Comparison of ENCODE assay signal across 7 cellular contexts in the genomic region with DNA sequence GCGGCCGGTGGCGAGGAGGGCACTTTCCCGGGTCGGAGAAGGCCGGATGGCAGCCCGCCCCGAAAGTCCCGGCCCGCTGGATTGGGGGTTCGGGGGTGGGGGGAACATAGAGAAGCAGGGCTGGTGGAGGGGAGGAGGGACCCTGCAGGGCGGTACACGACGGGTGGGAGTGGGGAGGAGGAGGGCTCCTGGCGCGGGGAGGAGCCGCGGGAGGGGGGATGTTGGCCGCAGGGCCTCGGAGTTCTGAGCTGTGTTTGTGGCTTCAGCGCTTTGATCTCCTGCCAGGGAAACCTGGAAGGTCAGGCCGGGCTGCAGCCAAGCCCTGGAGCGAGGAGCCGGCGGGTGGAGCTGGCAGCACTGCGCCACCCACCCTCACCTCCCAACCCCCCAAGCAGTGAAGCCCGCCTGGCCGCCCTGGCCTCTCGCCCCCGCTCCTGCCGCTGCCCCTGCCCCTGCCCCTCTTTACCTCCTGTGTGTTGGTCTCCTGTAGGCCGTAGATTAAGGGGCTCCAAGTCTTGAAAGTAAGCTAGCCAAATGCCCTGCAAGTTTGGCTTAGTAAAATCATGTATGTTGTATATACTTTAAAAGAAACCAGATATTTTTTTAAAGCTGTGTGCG. TPM values are rescaled to one million over a fixed set of nuclear protein-coding genes. Genes with fewer than 3 reads are reported as not detected.
DNase-seq lines count a peak whose midpoint lies in the region; FAIRE-seq and TF ChIP-seq lines count a peak whose summit lies in the region.

No MANE protein-coding gene starts in this region.

- peaks cover 11% of the 10 kb centered on the region for H3K79me2 ChIP-seq in mesendoderm (ENCODE audit: control insufficient read depth, insufficient read depth, low read length)

- peaks cover 24% of the 10 kb centered on the region for H3K4me1 ChIP-seq in mesendoderm (ENCODE audit: control insufficient read depth, low read depth, low read length)
- H3K4me1 ChIP-seq in tibial artery: peaks cover 0 to 38% (median 30%) of the 10 kb centered on the region in 4 donors

- no peak overlapping the region for H2BK15ac ChIP-seq in mesendoderm (replicated peaks; ENCODE audit: low read depth)

- H3K36me3 ChIP-seq in mesendoderm (ENCODE audit: control insufficient read depth, insufficient read depth, low read length): no peaks in the 10 kb centered on the region
- no peaks in the 10 kb centered on the region for H3K36me3 ChIP-seq in tibial artery

- H2BK5ac ChIP-seq in mesendoderm (ENCODE audit: low read length): peak overlapping the region; percentile 58

- H3K18ac ChIP-seq in mesendoderm (ENCODE audit: low read length): peak overlapping the region; percentile 85

- no peak for TF ChIP-seq POLR2A in H54 (IDR thresholded peaks at IDR 0.05; ENCODE audit: low read depth, low read length)

- DNase-seq in H54 (ENCODE audit: insufficient read length, low spot score) (peak; percentile 67), RWPE1 (ENCODE audit: low spot score) (peak; percentile 56), epithelial cell of prostate (ENCODE audit: low read depth, low spot score) (no peak), mesendoderm (peak; percentile 95), tibial artery (peak; percentile 44 to 84), NCI-H524 (lab: John Stamatoyannopoulos, UW) (no peak)
- DNase-seq in activated naive CD4-positive, alpha-beta T cell treated with anti-CD3 and anti-CD28 coated beads, Interleukin-2, amount 50 U/mL, for 16 hours: no peak

- H3K27me3 ChIP-seq in mesendoderm (ENCODE audit: insufficient read depth, low read length, poor library complexity) (no peaks in the 10 kb centered on the region), tibial artery (no peaks in the 10 kb centered on the region)

- H3K4me3 ChIP-seq in mesendoderm (ENCODE audit: low read length) (no peak overlapping the region), tibial artery (peak overlapping the region; percentile 22 to 37)

- no peak for FAIRE-seq in H54 (lab: Jason Lieb, UNC)

- no peaks in the 10 kb centered on the region for H3K9me3 ChIP-seq in tibial artery

- H3K23ac ChIP-seq in mesendoderm (ENCODE audit: low read length): no peak overlapping the region

- POLR2A ChIA-PET in RWPE1 (lab: Yijun Ruan, JAX; ENCODE audit: low non-redundant PET): no interaction called here

- peak overlapping the region; percentile 89 for H3K4ac ChIP-seq in mesendoderm (ENCODE audit: low read depth, low read length)

- no peak overlapping the region for H4K8ac ChIP-seq in mesendoderm (ENCODE audit: low read depth, low read length)

- peak overlapping the region; percentile 88 for H2BK120ac ChIP-seq in mesendoderm (ENCODE audit: low read depth, low read length)

- no peak overlapping the region for H4K5ac ChIP-seq in mesendoderm (ENCODE audit: low read length)

- intact Hi-C loops in tibial artery (cut with DNase I; ENCODE audit: low total_unique reads): no loop called here

- peak overlapping the region; percentile 19 for H3K4me2 ChIP-seq in mesendoderm (ENCODE audit: low read length)

- peak overlapping the region; percentile 28 for H3K9ac ChIP-seq in mesendoderm (ENCODE audit: low read length)

- no peak overlapping the region for H2AK5ac ChIP-seq in mesendoderm (ENCODE audit: low read length)

- CTCF ChIA-PET in RWPE1 (lab: Yijun Ruan, JAX): interaction anchor here (0.5 to 1.7 kb wide), 2 partner anchors 10 to 205 kb away, joined by 3 to 7 read pairs; no protein-coding TSS in a partner anchor

- peaks cover 17% of the 10 kb centered on the region for H3K79me1 ChIP-seq in mesendoderm (ENCODE audit: low read length)

- TF ChIP-seq CTCF in RWPE1 (conservative IDR thresholded peaks at IDR 0.05; ENCODE audit: low read depth): no peak
- no peak for TF ChIP-seq CTCF in tibial artery (IDR thresholded peaks at IDR 0.05)

- peak overlapping the region; percentile 75 for H3K27ac ChIP-seq in RWPE1
- H3K27ac ChIP-seq in epithelial cell of prostate: peak overlapping the region; percentile 69
- H3K27ac ChIP-seq in mesendoderm (ENCODE audit: low read depth, low read length): peak overlapping the region; percentile 95
- peak overlapping the region; percentile 84 to 85 for H3K27ac ChIP-seq in tibial artery

- H3K56ac ChIP-seq in mesendoderm (ENCODE audit: low read length): peak overlapping the region; percentile 80

- no CpG with 5 or more reads among the region's 33 CpGs for WGBS in mesendoderm (ENCODE audit: extremely low coverage, insufficient coverage, low lambda C conversion rate)

RNA-seq across cellular contexts. Expression of a gene that starts 30.9 kb away (rescaled TPM):
- not detected for polyA plus RNA-seq in mesendoderm (2013, experiment 1 of 2)
- not detected for polyA plus RNA-seq in mesendoderm (2013, experiment 2 of 2)

RNA-seq across cellular contexts. Expression of a gene that starts 42.1 kb away (rescaled TPM):
- 1.6 TPM for polyA plus RNA-seq in mesendoderm (2013, experiment 1 of 2)
- polyA plus RNA-seq in mesendoderm (2013, experiment 2 of 2): 1.5 TPM

Comparison
In these comparisons a context has a peak if more than half of its experiments do, and no peak if none do; other contexts are left out.
1. DNase-seq: peak in H54 (single experiment), RWPE1 (single experiment), mesendoderm (single experiment) and tibial artery (2 of 2); none in epithelial cell of prostate (single experiment), NCI-H524 (0 of 2) and activated naive CD4-positive, alpha-beta T cell treated with anti-CD3 and anti-CD28 coated beads, Interleukin-2, amount 50 U/mL, for 16 hours (single experiment).
2. Peak in every context shown above with its lines, with median percentiles within 50 percentile points of each other: H3K27ac ChIP-seq.